In the genomic region with DNA sequence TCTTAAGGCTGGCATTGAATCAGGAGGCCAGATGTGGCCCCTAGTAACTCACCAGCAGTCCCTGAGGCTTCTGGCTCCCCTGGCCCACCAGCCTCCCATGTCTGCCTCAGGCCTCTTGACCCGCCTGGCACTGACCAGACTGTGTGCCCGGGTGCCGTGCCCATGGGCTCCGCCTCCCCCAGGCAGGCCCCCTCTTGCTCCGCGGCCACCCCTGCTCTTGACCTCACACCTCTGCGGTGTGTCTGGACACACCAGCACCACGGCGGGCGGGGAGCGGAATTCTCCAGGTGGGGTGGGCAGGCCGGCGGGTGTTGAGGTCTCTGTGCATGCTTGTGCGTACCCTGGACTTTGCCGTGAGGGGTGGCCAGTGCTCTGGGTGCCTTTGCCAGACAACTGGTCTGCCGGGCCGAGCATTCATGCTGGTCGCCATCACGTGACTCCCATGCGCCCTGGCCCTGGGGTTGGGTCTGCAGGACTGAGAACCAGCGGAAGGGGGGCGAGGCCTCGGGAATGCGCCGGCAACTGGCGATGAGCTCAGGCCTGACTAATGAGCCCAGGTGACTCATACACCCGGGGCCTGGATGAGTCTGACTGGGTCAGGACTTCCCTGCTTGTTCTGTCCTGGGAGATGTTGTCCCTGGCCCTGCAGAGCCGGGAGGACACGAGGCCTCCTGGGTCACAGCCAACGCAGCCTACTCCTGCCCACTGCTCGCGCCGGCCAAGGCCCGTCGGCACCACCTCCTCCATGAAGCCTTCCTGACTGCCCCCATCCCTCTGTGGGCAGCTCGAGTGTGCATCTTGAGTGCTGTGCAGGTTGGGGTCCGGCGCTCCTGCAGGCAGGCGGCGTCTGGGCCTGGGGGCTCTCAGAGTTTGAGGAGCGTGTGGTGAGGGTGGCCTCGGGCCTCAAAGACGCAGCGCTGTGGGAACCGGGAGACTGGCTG, we compare ENCODE assay signal across 10 cellular contexts. TPM values are rescaled to one million over a fixed set of nuclear protein-coding genes. Genes with fewer than 3 reads are reported as not detected.
A peak's percentile ranks its signal among the peaks of the same experiment; 100 is the strongest.
DNase-seq lines count a peak whose midpoint lies in the region; ATAC-seq and TF ChIP-seq lines count a peak whose summit lies in the region.
"Had no signal": no experiment of that assay in that cellular context is flagged by ENCODE, and none has a peak within 500 bp of the region (broad histone marks: within the 10 kb centered on the region; RNA-seq: fewer than 3 reads in every experiment).

No MANE protein-coding gene starts in this region.

- 0 out of 2 replicates have a peak, but pooled peaks cover 1% of the 10 kb centered on the region for H3K36me3 ChIP-seq in Caco-2 (ENCODE audit: control insufficient read depth, insufficient read depth, low read length)

- no peaks in the 10 kb centered on the region for H3K9me3 ChIP-seq in Caco-2

- no peaks in the 10 kb centered on the region for H3K9me3 Mint-ChIP-seq in Caco-2 (ENCODE audit: unreplicated experiment)

- H3K4me3 ChIP-seq in Caco-2 (ENCODE audit: low read depth, low read length) = no peak overlapping the region
- no peak overlapping the region for H3K4me3 ChIP-seq in fibroblast of pulmonary artery (replicated peaks; ENCODE audit: low read depth, low read length)
- H3K4me3 ChIP-seq: dorsolateral prefrontal cortex had no signal

- H3K4me1 Mint-ChIP-seq in Caco-2 (ENCODE audit: low read depth, unreplicated experiment) = peaks cover 20% of the 10 kb centered on the region
- H3K4me1 Mint-ChIP-seq: T-helper 17 cell had no signal

- peak overlapping the region; percentile 83 for H3K27ac Mint-ChIP-seq in Caco-2 (ENCODE audit: unreplicated experiment)
- H3K27ac Mint-ChIP-seq: T-helper 17 cell had no signal

- no peak for TF ChIP-seq CTCF in Caco-2 (IDR thresholded peaks at IDR 0.05; ENCODE audit: insufficient read depth in 1 of 2, low read depth in 1 of 2, low read length in 1 of 2, severe bottlenecking in 1 of 2, unreplicated experiment in 1 of 2)
- TF ChIP-seq CTCF in RWPE1 (conservative IDR thresholded peaks at IDR 0.05; ENCODE audit: low read depth) = no peak
- no peak for TF ChIP-seq CTCF in fibroblast of pulmonary artery (IDR thresholded peaks at IDR 0.05; ENCODE audit: low read length, missing control alignments)
- TF ChIP-seq CTCF in omental fat pad (IDR thresholded peaks at IDR 0.05) = no peak

- H3K4me3 Mint-ChIP-seq in Caco-2 (ENCODE audit: unreplicated experiment) = peak overlapping the region; percentile 18
- H3K4me3 Mint-ChIP-seq: T-helper 17 cell had no signal

- CTCF ChIA-PET in Caco-2 (lab: Charles Lee) = no interaction called here
- CTCF ChIA-PET in RWPE1 (lab: Yijun Ruan, JAX) = interaction anchor here (0.6 kb wide), 1 partner anchor 140 kb away, joined by 3 read pairs; a partner anchor contains a TSS

- no TSS peak for BruUV-seq in Caco-2 (replicated peaks; lab: Mats Ljungman, UMichigan)

- intact Hi-C loops in Caco-2 (cut with micrococcal nuclease; ENCODE audit: unreplicated experiment) = no loop called here

- peaks cover 58% of the 10 kb centered on the region for H3K36me3 Mint-ChIP-seq in Caco-2 (ENCODE audit: insufficient read depth, unreplicated experiment)

- H3K4me1 ChIP-seq in Caco-2 = peaks cover 71% of the 10 kb centered on the region

- H3K27me3 ChIP-seq in Caco-2 (replicated peaks; ENCODE audit: control insufficient read depth, insufficient read depth, low read length) = no peaks in the 10 kb centered on the region

- DNase-seq in Caco-2 (peak; percentile 78 to 88), RWPE1 (ENCODE audit: low spot score) (peak; percentile 95), fibroblast of pulmonary artery (ENCODE audit: low read depth) (peak; percentile 93), omental fat pad (ENCODE audit: low spot score) (peak; percentile 81), NCI-H2227 treated with DMSO at 0.1 percent for 48 hours (lab: John Stamatoyannopoulos, UW) (no peak), NCI-H69 (lab: John Stamatoyannopoulos, UW) (no peak), NCI-H2107 (lab: John Stamatoyannopoulos, UW) (no peak)
- DNase-seq: dorsolateral prefrontal cortex, T-helper 17 cell had no signal

- no peaks in the 10 kb centered on the region for H3K27me3 Mint-ChIP-seq in Caco-2 (ENCODE audit: insufficient read depth, unreplicated experiment)

- H3K27ac ChIP-seq in RWPE1 = peak overlapping the region; percentile 81

- ATAC-seq in omental fat pad (ENCODE audit: low FRiP score) (peak; percentile 85), HG02840 (IDR thresholded peaks at IDR 0.05; ENCODE audit: low FRiP score, unreplicated experiment) (no peak)
- ATAC-seq: T-helper 17 cell had no signal

- POLR2A ChIA-PET in Caco-2 (lab: Charles Lee) = interaction anchor here (0.6 to 1.0 kb wide), 3 partner anchors 42 to 140 kb away, joined by 4 read pairs; a partner anchor contains a TSS
- POLR2A ChIA-PET in RWPE1 (lab: Yijun Ruan, JAX; ENCODE audit: low non-redundant PET) = no interaction called here

RNA-seq across cellular contexts. Expression of a gene that starts 22.6 kb away (rescaled TPM):
- 160 and 170 TPM in 2 replicates for total RNA-seq in Caco-2 (2022)
- total RNA-seq in omental fat pad = 100 to 1,000 TPM in 2 of 4 donors, 10 to 100 TPM in 2; 64.7 to 110 (median 98.9) TPM

Comparison
In these comparisons a context has a peak if more than half of its experiments do, and no peak if none do; other contexts are left out.
1. DNase-seq: peak in Caco-2 (2 of 2), RWPE1 (single experiment), fibroblast of pulmonary artery (single experiment) and omental fat pad (single experiment); none in NCI-H2227 treated with DMSO at 0.1 percent for 48 hours (single experiment), NCI-H69 (single experiment) and NCI-H2107 (single experiment).